32 cellular contexts compared by ENCODE assay signal in the genomic region with DNA sequence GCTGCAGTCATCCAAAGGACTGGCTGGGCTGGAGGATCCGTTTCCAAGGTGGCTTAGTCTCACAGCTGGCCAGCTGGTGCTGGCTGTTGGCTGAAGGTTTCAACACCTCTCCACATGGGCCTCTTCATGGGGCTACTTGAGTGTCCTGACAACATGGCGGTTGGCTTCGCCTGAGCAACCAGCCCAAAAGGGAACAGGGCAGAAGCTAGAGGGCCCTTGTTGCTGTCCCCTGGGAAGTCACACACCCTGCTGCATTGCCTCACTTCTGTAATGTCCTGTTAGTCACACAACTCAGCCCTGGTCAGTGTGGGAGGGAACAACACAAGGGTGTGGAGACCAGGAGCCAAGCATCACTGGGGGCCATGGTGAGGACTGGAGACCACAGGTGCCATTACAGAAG. TPM values are rescaled to one million over a fixed set of nuclear protein-coding genes. Genes with fewer than 3 reads are reported as not detected.
"Had no signal": no experiment of that assay in that cellular context is flagged by ENCODE, and none has a peak within 500 bp of the region (broad histone marks: within the 10 kb centered on the region; RNA-seq: fewer than 3 reads in every experiment).

No MANE protein-coding gene starts in this region.

- H3K27ac Mint-ChIP-seq: naive thymus-derived CD4-positive, alpha-beta T cell; progenitor cell of endocrine pancreas; stimulated activated naive B cell treated with anti-CD40 and anti-IgM and Interleukin-4, amounts not matched to agents 10 μg/mL and 1 μg/mL and 100 μg/mL, for 72 hours; stimulated activated naive CD8-positive, alpha-beta T cell treated with anti-CD3 and anti-CD28 coated beads, Interleukin-15, Interleukin-2, amounts not matched to agents 100 ng/mL and 50 ng/mL, for 24 hours had no signal

- H3K4me1 Mint-ChIP-seq: naive thymus-derived CD4-positive, alpha-beta T cell had no signal

- H3K9me3 ChIP-seq: gastroesophageal sphincter, heart left ventricle, left lung, neutrophil, spleen, transverse colon, upper lobe of right lung, uterus had no signal

- H3K36me3 ChIP-seq: gastroesophageal sphincter, heart left ventricle, left lung, neutrophil, spleen, transverse colon, upper lobe of right lung, uterus had no signal

- H3K36me3 Mint-ChIP-seq: naive thymus-derived CD4-positive, alpha-beta T cell; stimulated activated naive B cell treated with anti-CD40 and anti-IgM and Interleukin-4, amounts not matched to agents 10 μg/mL and 1 μg/mL and 100 μg/mL, for 72 hours had no signal

- DNase-seq: cortex of kidney; dorsolateral prefrontal cortex; effector CD4-positive, alpha-beta T cell; foreskin fibroblast; heart left ventricle; left cardiac atrium; left lung; mesenchymal stem cell; midbrain; naive thymus-derived CD4-positive, alpha-beta T cell; spleen; stimulated activated CD4-positive, alpha-beta T cell treated with anti-CD3 and anti-CD28 coated beads, Interleukin-4, amount 100 ng/mL, for 4 hours; stimulated activated naive B cell treated with anti-CD40 and anti-IgM and Interleukin-4, amounts not matched to agents 10 μg/mL and 1 μg/mL and 100 μg/mL, for 72 hours; transverse colon; upper lobe of right lung; uterus had no signal

- H3K9me3 Mint-ChIP-seq: naive thymus-derived CD4-positive, alpha-beta T cell; stimulated activated naive B cell treated with anti-CD40 and anti-IgM and Interleukin-4, amounts not matched to agents 10 μg/mL and 1 μg/mL and 100 μg/mL, for 72 hours; stimulated activated naive CD8-positive, alpha-beta T cell treated with anti-CD3 and anti-CD28 coated beads, Interleukin-15, Interleukin-2, amounts not matched to agents 100 ng/mL and 50 ng/mL, for 24 hours had no signal

- H3K27ac ChIP-seq: dorsolateral prefrontal cortex, epithelial cell of prostate, gastroesophageal sphincter, heart left ventricle, hepatocyte, left lung, neutrophil, parathyroid adenoma, skin epidermis, spleen, transverse colon, upper lobe of right lung, uterus had no signal

- ATAC-seq: esophagus mucosa; gastroesophageal sphincter; heart left ventricle; left cardiac atrium; left lung; naive thymus-derived CD4-positive, alpha-beta T cell; stimulated activated naive B cell treated with anti-CD40 and anti-IgM and Interleukin-4, amounts not matched to agents 10 μg/mL and 1 μg/mL and 100 μg/mL, for 72 hours; upper lobe of right lung had no signal

- H3K4me1 ChIP-seq: left lung, parathyroid adenoma, upper lobe of right lung, uterus had no signal

- H3K4me3 ChIP-seq: dorsolateral prefrontal cortex, gastroesophageal sphincter, heart left ventricle, hepatocyte, left lung, skin epidermis, spleen, transverse colon, upper lobe of right lung, uterus had no signal

- H3K27me3 ChIP-seq: heart left ventricle, hepatocyte, left lung, neutrophil, spleen, transverse colon, upper lobe of right lung, uterus had no signal

- H3K4me3 Mint-ChIP-seq: naive thymus-derived CD4-positive, alpha-beta T cell; stimulated activated naive B cell treated with anti-CD40 and anti-IgM and Interleukin-4, amounts not matched to agents 10 μg/mL and 1 μg/mL and 100 μg/mL, for 72 hours; stimulated activated naive CD8-positive, alpha-beta T cell treated with anti-CD3 and anti-CD28 coated beads, Interleukin-15, Interleukin-2, amounts not matched to agents 100 ng/mL and 50 ng/mL, for 24 hours had no signal

- H3K27me3 Mint-ChIP-seq: stimulated activated naive CD8-positive, alpha-beta T cell treated with anti-CD3 and anti-CD28 coated beads, Interleukin-15, Interleukin-2, amounts not matched to agents 100 ng/mL and 50 ng/mL, for 24 hours had no signal

RNA-seq across cellular contexts. Expression of a gene that starts 36.6 kb away (rescaled TPM):
- total RNA-seq: dorsolateral prefrontal cortex; esophagus mucosa; gastroesophageal sphincter; heart left ventricle; hepatocyte; kidney epithelial cell; left cardiac atrium; left lung; lower leg skin; lung microvascular endothelial cell; mucosa of gallbladder; naive thymus-derived CD4-positive, alpha-beta T cell; omental fat pad; progenitor cell of endocrine pancreas; spleen; transverse colon; upper lobe of right lung; uterus had no signal
- polyA plus RNA-seq: heart left ventricle; hepatocyte; naive thymus-derived CD4-positive, alpha-beta T cell; neural cell; spleen; thymus had no signal
